25 cellular contexts compared by ENCODE assay signal in genomic region chr11:58227956-58228615, GRCh38. TPM values are rescaled to one million over a fixed set of nuclear protein-coding genes. Genes with fewer than 3 reads are reported as not detected.
"Had no signal": no experiment of that assay in that cellular context is flagged by ENCODE, and none has a peak within 500 bp of the region (broad histone marks: within the 10 kb centered on the region; RNA-seq: fewer than 3 reads in every experiment).

No MANE protein-coding gene starts in this region.

- H3K27ac ChIP-seq: dorsolateral prefrontal cortex, heart left ventricle, ovary had no signal

- H3K4me1 Mint-ChIP-seq: nephron progenitor cell had no signal

- DNase-seq: cortex of kidney; effector CD8-positive, alpha-beta T cell; hippocampal formation; left colon; left ventricle myocardium superior; mesenchymal stem cell; midbrain; nephron progenitor cell; nucleus accumbens; ovary; small intestine; stimulated activated CD4-positive, alpha-beta T cell treated with anti-CD3 and anti-CD28 coated beads, Interleukin-2, amount 100 ng/mL, for 48 hours; stimulated activated naive CD4-positive, alpha-beta T cell treated with Interleukin-2 at 50 U/mL for 16 hours; trophoblast cell had no signal

- H3K36me3 ChIP-seq: heart left ventricle, ovary had no signal

- ATAC-seq: esophagus mucosa, left colon, left ventricle myocardium superior, right cardiac atrium had no signal

- H3K27ac Mint-ChIP-seq: nephron progenitor cell had no signal

- H3K4me3 Mint-ChIP-seq: nephron progenitor cell had no signal

- H3K9me3 ChIP-seq: heart left ventricle, ovary had no signal

- H3K4me3 ChIP-seq: dorsolateral prefrontal cortex, heart left ventricle, lung, ovary had no signal

RNA-seq across cellular contexts. Expression of gene OR10Q1, which starts 0.6 kb away (rescaled TPM):
- total RNA-seq: dorsolateral prefrontal cortex, esophagus mucosa, fibroblast of lung, frontal cortex, glomerular endothelial cell, heart left ventricle, kidney epithelial cell, left ventricle myocardium superior, lung, ovary, posterior vena cava, right cardiac atrium, urinary bladder had no signal

RNA-seq across cellular contexts. Expression of gene OR1S1, which starts 15.6 kb away (rescaled TPM):
- total RNA-seq: esophagus mucosa, fibroblast of lung, frontal cortex, glomerular endothelial cell, heart left ventricle, kidney epithelial cell, left colon, left ventricle myocardium superior, lung, ovary, posterior vena cava, right cardiac atrium, urinary bladder had no signal

RNA-seq across cellular contexts. Expression of gene OR1S2, which starts 24.1 kb away (rescaled TPM):
- total RNA-seq: dorsolateral prefrontal cortex, esophagus mucosa, fibroblast of lung, frontal cortex, glomerular endothelial cell, heart left ventricle, kidney epithelial cell, left colon, left ventricle myocardium superior, lung, ovary, posterior vena cava, right cardiac atrium, urinary bladder had no signal

RNA-seq across cellular contexts. Expression of gene OR9Q2, which starts 39.2 kb away (rescaled TPM):
- total RNA-seq: esophagus mucosa, fibroblast of lung, glomerular endothelial cell, heart left ventricle, kidney epithelial cell, left colon, left ventricle myocardium superior, lung, ovary, posterior vena cava, right cardiac atrium, urinary bladder had no signal

RNA-seq across cellular contexts. Expression of gene OR10W1, which starts 40.0 kb away (rescaled TPM):
- total RNA-seq: dorsolateral prefrontal cortex, esophagus mucosa, fibroblast of lung, frontal cortex, glomerular endothelial cell, heart left ventricle, kidney epithelial cell, left colon, left ventricle myocardium superior, ovary, posterior vena cava, right cardiac atrium, urinary bladder had no signal
